ENCODE assay signal across 8 cellular contexts in genomic region chr7:155533827-155534690, GRCh38. TPM values are rescaled to one million over a fixed set of nuclear protein-coding genes. Genes with fewer than 3 reads are reported as not detected.
DNase-seq lines count a peak whose midpoint lies in the region; ATAC-seq and TF ChIP-seq lines count a peak whose summit lies in the region.

No MANE protein-coding gene starts in this region.

- no peaks in the 10 kb centered on the region for H3K36me3 ChIP-seq in BLaER1 treated with 17β-estradiol and CSF1 and Interleukin-3, amounts not matched to agents 10 nM and 100 nM
- no peaks in the 10 kb centered on the region for H3K36me3 ChIP-seq in liver (ENCODE audit: control insufficient read depth in 4 of 4, insufficient read depth in 3 of 4, low read depth in 1 of 4, low read length in 3 of 4)
- H3K36me3 ChIP-seq in suprapubic skin = no peaks in the 10 kb centered on the region

- H3K9ac ChIP-seq in BLaER1 treated with 17β-estradiol and CSF1 and Interleukin-3, amounts not matched to agents 10 nM and 100 nM = 0 out of 22 replicates have a peak overlapping the region, but pooled peaks of 1 of the 11 experiments have one; percentile 2
- H3K9ac ChIP-seq in liver (ENCODE audit: low read depth in 1 of 2, low read length in 2 of 2) = no peak overlapping the region

- TF ChIP-seq RAD21 in liver (IDR thresholded peaks at IDR 0.05) = peak in 1 of 2 donors; percentile 65

- WGBS in liver = 39% methylated on average over 27 of the region's 27 CpGs
- 7% methylated on average over 11 of the region's 27 CpGs for WGBS in suprapubic skin

- TF ChIP-seq POLR2A in suprapubic skin (IDR thresholded peaks at IDR 0.05) = no peak

- peak; percentile 42 for TF ChIP-seq CTCF in liver (IDR thresholded peaks at IDR 0.05; ENCODE audit: low read depth, low read length, missing input control)
- peak in 1 of 2 donors; percentile 32 for TF ChIP-seq CTCF in suprapubic skin (IDR thresholded peaks at IDR 0.05)

- peaks cover 3 to 15% (median 12%) of the 10 kb centered on the region in 10 experiments; a peak in 18 of 20 replicates for H3K4me1 ChIP-seq in BLaER1 treated with 17β-estradiol and CSF1 and Interleukin-3, amounts not matched to agents 10 nM and 100 nM
- H3K4me1 ChIP-seq in liver (ENCODE audit: control insufficient read depth in 4 of 4, insufficient read depth in 4 of 4, low read length in 3 of 4) (peaks cover 6 to 14% (median 9%) of the 10 kb centered on the region in 4 donors), suprapubic skin (peaks cover 15% of the 10 kb centered on the region)

- TF ChIP-seq EP300 in suprapubic skin (IDR thresholded peaks at IDR 0.05) = no peak

- DNase-seq in NCI-H69 (lab: John Stamatoyannopoulos, UW) (peak; percentile 32), astrocyte of the hippocampus (ENCODE audit: low read depth, low spot score) (peak; percentile 49), suprapubic skin (ENCODE audit: low spot score in 2 of 2) (no peak), NCI-H446 (lab: John Stamatoyannopoulos, UW) (no peak)

- peak overlapping the region; percentile 40 to 63 (median 50); a peak in 19 of 20 replicates for H3K4me3 ChIP-seq in BLaER1 treated with 17β-estradiol and CSF1 and Interleukin-3, amounts not matched to agents 10 nM and 100 nM
- H3K4me3 ChIP-seq in liver (ENCODE audit: low read depth in 1 of 3, low read length in 3 of 3) (peak overlapping the region in 2 of 3 donors; percentile 11 to 14), suprapubic skin (peak overlapping the region; percentile 27)

- peak; percentile 63 for ATAC-seq in GM21529 (IDR thresholded peaks at IDR 0.05; ENCODE audit: unreplicated experiment)
- ATAC-seq in HG03571 (IDR thresholded peaks at IDR 0.05; ENCODE audit: unreplicated experiment) = no peak

- H3K27me3 ChIP-seq in BLaER1 treated with 17β-estradiol and CSF1 and Interleukin-3, amounts not matched to agents 10 nM and 100 nM = peaks cover 73 to 93% (median 90%) of the 10 kb centered on the region in 11 experiments
- peaks cover 0 to 21% (median 12%) of the 10 kb centered on the region in 4 donors for H3K27me3 ChIP-seq in liver (ENCODE audit: control insufficient read depth in 4 of 4, insufficient read depth in 4 of 4, low read length in 3 of 4)
- H3K27me3 ChIP-seq in suprapubic skin = peaks cover 95% of the 10 kb centered on the region

- H3K9me3 ChIP-seq in BLaER1 treated with 17β-estradiol and CSF1 and Interleukin-3, amounts not matched to agents 10 nM and 100 nM (replicated peaks in 1 of 11) = no peaks in the 10 kb centered on the region
- H3K9me3 ChIP-seq in liver (ENCODE audit: control insufficient read depth in 4 of 4, low read length in 3 of 4) = no peaks in the 10 kb centered on the region
- H3K9me3 ChIP-seq in suprapubic skin = no peaks in the 10 kb centered on the region

- H4K20me1 ChIP-seq in BLaER1 treated with 17β-estradiol and CSF1 and Interleukin-3, amounts not matched to agents 10 nM and 100 nM = peaks cover 0 to 59% (median 22%) of the 10 kb centered on the region in 11 experiments; a peak in 15 of 22 replicates

- H3K27ac ChIP-seq in BLaER1 treated with 17β-estradiol and CSF1 and Interleukin-3, amounts not matched to agents 10 nM and 100 nM = no peak overlapping the region
- H3K27ac ChIP-seq in liver (ENCODE audit: low read depth in 1 of 2, low read length in 2 of 2) (no peak overlapping the region), suprapubic skin (no peak overlapping the region)

- H3K4me2 ChIP-seq in BLaER1 treated with 17β-estradiol and CSF1 and Interleukin-3, amounts not matched to agents 10 nM and 100 nM = peak overlapping the region; percentile 77 to 95 (median 88)

TF ChIP-seq in liver, 16 proteins besides CTCF, POLR2A, EP300 and RAD21:
- no peak for TF ChIP-seq FOXA2 (IDR thresholded peaks at IDR 0.05)
- no peak for TF ChIP-seq HNF4G (IDR thresholded peaks at IDR 0.05)
- TF ChIP-seq TAF1 (conservative IDR thresholded peaks at IDR 0.05) = no peak
- no peak for TF ChIP-seq EGR1 (IDR thresholded peaks at IDR 0.05; ENCODE audit: low read depth in 2 of 2)
- TF ChIP-seq RXRA (IDR thresholded peaks at IDR 0.05) = no peak
- no peak for TF ChIP-seq JUND (IDR thresholded peaks at IDR 0.05)
- no peak for TF ChIP-seq GABPA (IDR thresholded peaks at IDR 0.05 in 1 of 2, conservative IDR thresholded peaks at IDR 0.05 in 1 of 2)
- TF ChIP-seq FOXA1 (IDR thresholded peaks at IDR 0.05) = no peak
- TF ChIP-seq YY1 (IDR thresholded peaks at IDR 0.05) = no peak
- no peak for TF ChIP-seq ZBTB33 (IDR thresholded peaks at IDR 0.05)
- no peak for TF ChIP-seq MAX (IDR thresholded peaks at IDR 0.05)
- no peak for TF ChIP-seq SP1 (IDR thresholded peaks at IDR 0.05)
- TF ChIP-seq NR2F2 (IDR thresholded peaks at IDR 0.05) = no peak
- no peak for TF ChIP-seq REST (IDR thresholded peaks at IDR 0.05)
- no peak for TF ChIP-seq HNF4A (conservative IDR thresholded peaks at IDR 0.05)
- no peak for TF ChIP-seq ATF3 (IDR thresholded peaks at IDR 0.05)
TF ChIP-seq in liver: peak in this region for 0.

RNA-seq across cellular contexts. Expression of gene CNPY1, which starts 12.3 kb away (rescaled TPM):
- total RNA-seq in liver (not detected), suprapubic skin (not detected)
- not detected for polyA plus RNA-seq in liver

Comparison
In these comparisons a context has a peak if more than half of its experiments do, and no peak if none do; other contexts are left out.
1. DNase-seq: peak in NCI-H69 (single experiment) and astrocyte of the hippocampus (single experiment); none in suprapubic skin (0 of 2) and NCI-H446 (0 of 2).
2. Peak in every context shown above with its lines, with median percentiles within 50 percentile points of each other: H3K4me3 ChIP-seq.